Comparison of ENCODE assay signal across 30 cellular contexts in the genomic region with DNA sequence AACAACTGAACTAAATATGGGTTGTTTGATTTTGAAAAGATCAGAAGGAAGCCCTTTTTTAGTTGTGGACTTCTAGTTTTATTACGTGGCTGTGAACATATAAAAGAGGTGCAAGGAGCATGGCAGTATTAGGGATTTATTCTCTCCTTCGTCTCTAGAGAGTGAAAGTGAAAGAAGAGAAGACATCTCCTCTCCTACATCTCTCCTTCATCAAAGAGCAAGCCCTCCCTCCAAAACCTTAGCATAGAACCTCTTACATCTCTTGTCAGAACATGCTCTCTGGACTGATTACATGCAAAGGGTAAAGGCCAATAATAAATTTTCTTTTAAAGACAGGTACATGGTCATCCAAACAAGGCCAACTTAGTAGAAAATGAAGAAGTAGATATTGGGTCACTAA.
"Had no signal": no experiment of that assay in that cellular context is flagged by ENCODE, and none has a peak within 500 bp of the region (broad histone marks: within the 10 kb centered on the region; RNA-seq: fewer than 3 reads in every experiment).

No MANE protein-coding gene starts in this region.

- DNase-seq: activated B cell treated with CpG ODN at 0.5 μM for 24 hours; activated CD4-positive, alpha-beta memory T cell treated with anti-CD3 and anti-CD28 coated beads for 36 hours; activated CD4-positive, alpha-beta T cell treated with anti-CD3 and anti-CD28 coated beads for 4 hours; activated CD4-positive, alpha-beta T cell treated with anti-CD3 and anti-CD28 coated beads, Interleukin-2, amount 10 ng/mL, durations not matched to agents 24 days and 14 days; activated CD4-positive, alpha-beta T cell treated with anti-CD3 and anti-CD28 coated beads, Interleukin-2, amount 50 U/mL, for 1 hour; activated CD4-positive, alpha-beta T cell treated with anti-CD3 and anti-CD28 coated beads, Interleukin-2, amount 50 U/mL, for 4 hours; activated CD4-positive, CD25-positive, alpha-beta regulatory T cell treated with anti-CD3 and anti-CD28 coated beads, Interleukin-2, amount 50 U/mL, for 72 hours; activated CD8-positive, alpha-beta memory T cell treated with anti-CD3 and anti-CD28 coated beads, Interleukin-2, amount 50 U/mL, for 4 hours; activated CD8-positive, alpha-beta T cell treated with anti-CD3 and anti-CD28 coated beads for 36 hours; activated effector memory CD4-positive, alpha-beta T cell treated with anti-CD3 and anti-CD28 coated beads, Interleukin-2, amount 50 U/mL, for 16 hours; activated gamma-delta T cell treated with Interleukin-2 at 50 U/mL for 16 hours; activated naive CD4-positive, alpha-beta T cell; activated naive CD4-positive, alpha-beta T cell treated with anti-CD3 and anti-CD28 coated beads, Interleukin-2, amount 50 U/mL, for 16 hours; activated naive CD8-positive, alpha-beta T cell treated with anti-CD3 and anti-CD28 coated beads for 36 hours; activated T-cell treated with anti-CD3 and anti-CD28 coated beads for 4 hours; activated T-cell treated with anti-CD3 and anti-CD28 coated beads, Interleukin-2, amount 50 U/mL, for 1 hour; activated T-cell treated with anti-CD3 and anti-CD28 coated beads, Interleukin-2, amount 50 U/mL, for 4 hours; activated T-cell treated with anti-CD3 and anti-CD28 coated beads, Interleukin-2, amount 50 U/mL, for 72 hours; adrenal gland; amniotic stem cell; aorta; body of pancreas; brain microvascular endothelial cell; central memory CD4-positive, alpha-beta T cell; T-helper 2 cell; T-helper 9 cell had no signal

- H3K4me3 ChIP-seq: adrenal gland, body of pancreas, breast epithelium had no signal

- H3K4me1 ChIP-seq: adrenal gland, body of pancreas, breast epithelium had no signal

- ATAC-seq: activated CD8-positive, alpha-beta T cell treated with anti-CD3 and anti-CD28 coated beads for 36 hours; activated naive CD4-positive, alpha-beta T cell treated with anti-CD3 and anti-CD28 coated beads, Interleukin-2, amount 50 U/mL, for 72 hours; activated T-cell treated with anti-CD3 and anti-CD28 coated beads, Interleukin-2, amount 50 U/mL, for 4 hours; activated T-cell treated with anti-CD3 and anti-CD28 coated beads, Interleukin-2, amount 50 U/mL, for 72 hours; activated T-helper 17 cell treated with anti-CD3 and anti-CD28 coated beads, Interleukin-2, amount 50 U/mL, for 72 hours; body of pancreas had no signal

- H3K9me3 ChIP-seq: adrenal gland, body of pancreas had no signal

- H3K27me3 ChIP-seq: adrenal gland, body of pancreas, brain microvascular endothelial cell, breast epithelium had no signal

- H3K36me3 ChIP-seq: adrenal gland, brain microvascular endothelial cell, breast epithelium had no signal

- H3K27ac ChIP-seq: adrenal gland, body of pancreas, brain microvascular endothelial cell, breast epithelium, VCaP had no signal
